13 cellular contexts compared by ENCODE assay signal in genomic region chr3:143595456-143596077, GRCh38.
DNase-seq lines count a peak whose midpoint lies in the region; ATAC-seq and TF ChIP-seq lines count a peak whose summit lies in the region.
"Had no signal": no experiment of that assay in that cellular context is flagged by ENCODE, and none has a peak within 500 bp of the region (broad histone marks: within the 10 kb centered on the region; RNA-seq: fewer than 3 reads in every experiment).

No MANE protein-coding gene starts in this region.

- H3K27ac ChIP-seq in OCI-LY7 (ENCODE audit: low read depth, low read length, poor library complexity, severe bottlenecking), result no peak overlapping the region
- H3K27ac ChIP-seq: dorsolateral prefrontal cortex had no signal

- no peaks in the 10 kb centered on the region for H3K36me3 ChIP-seq in OCI-LY7 (ENCODE audit: insufficient read depth, low read length)

- H3K27me3 Mint-ChIP-seq in endothelial cell (ENCODE audit: unreplicated experiment), result no peaks in the 10 kb centered on the region
- H3K27me3 Mint-ChIP-seq: activated T-helper 17 cell treated with anti-CD3 and anti-CD28 coated beads, Interleukin-2, amount 50 U/mL, for 72 hours had no signal

- H3K79me2 ChIP-seq in OCI-LY7 (ENCODE audit: insufficient read depth, low read depth, low read length), result no peaks in the 10 kb centered on the region

- H2AFZ ChIP-seq in OCI-LY7 (ENCODE audit: low read length), result no peak overlapping the region

- no peak overlapping the region for H3K27ac Mint-ChIP-seq in endothelial cell (ENCODE audit: unreplicated experiment)
- H3K27ac Mint-ChIP-seq: activated T-helper 17 cell treated with anti-CD3 and anti-CD28 coated beads, Interleukin-2, amount 50 U/mL, for 72 hours had no signal

- H3K9me2 ChIP-seq in OCI-LY7 (ENCODE audit: insufficient read depth, low read length), result no peaks in the 10 kb centered on the region

- H4K20me1 ChIP-seq in OCI-LY7 (ENCODE audit: insufficient read depth, low read length), result no peaks in the 10 kb centered on the region

- BruUV-seq in OCI-LY7 (replicated peaks; lab: Mats Ljungman, UMichigan), result no TSS peak

- DNase-seq in OCI-LY7 (ENCODE audit: low spot score) (peak; percentile 14), endothelial cell (ENCODE audit: low spot score) (no peak), NCI-H187 treated with DMSO at 0.1 percent for 48 hours (lab: John Stamatoyannopoulos, UW) (no peak), HT-29 (ENCODE audit: low spot score) (no peak)
- no peak for DNase-seq in central memory CD4-positive, alpha-beta T cell
- DNase-seq: dorsolateral prefrontal cortex, GOT3, NCI-H1436, SW 1271 had no signal

- H3K36me3 Mint-ChIP-seq in endothelial cell (ENCODE audit: low read depth, unreplicated experiment), result no peaks in the 10 kb centered on the region

- no peak overlapping the region for H3K4me3 ChIP-seq in OCI-LY7 (ENCODE audit: low read depth, low read length, poor library complexity, severe bottlenecking)
- H3K4me3 ChIP-seq: dorsolateral prefrontal cortex had no signal

- ATAC-seq in GM18499 (IDR thresholded peaks at IDR 0.05; ENCODE audit: insufficient read depth, unreplicated experiment), result peak; percentile 98
- peak; percentile 98 for ATAC-seq in GM21367 (IDR thresholded peaks at IDR 0.05; ENCODE audit: unreplicated experiment)
- peak; percentile 96 for ATAC-seq in HG03095 (IDR thresholded peaks at IDR 0.05; ENCODE audit: unreplicated experiment)
- ATAC-seq: activated T-helper 17 cell treated with anti-CD3 and anti-CD28 coated beads, Interleukin-2, amount 50 U/mL, for 72 hours had no signal

- H3K4me1 ChIP-seq in OCI-LY7 (ENCODE audit: insufficient read depth, low read length, poor library complexity, severe bottlenecking), result no peaks in the 10 kb centered on the region

- peaks cover 8% of the 10 kb centered on the region for H3K9me3 Mint-ChIP-seq in endothelial cell (ENCODE audit: unreplicated experiment)
- H3K9me3 Mint-ChIP-seq: activated T-helper 17 cell treated with anti-CD3 and anti-CD28 coated beads, Interleukin-2, amount 50 U/mL, for 72 hours had no signal

- H3K4me3 Mint-ChIP-seq in endothelial cell (ENCODE audit: unreplicated experiment), result no peak overlapping the region
- H3K4me3 Mint-ChIP-seq: activated T-helper 17 cell treated with anti-CD3 and anti-CD28 coated beads, Interleukin-2, amount 50 U/mL, for 72 hours had no signal

- no peak overlapping the region for H3K4me2 ChIP-seq in OCI-LY7 (ENCODE audit: low read length)

- peaks cover 8% of the 10 kb centered on the region for H3K4me1 Mint-ChIP-seq in endothelial cell (ENCODE audit: unreplicated experiment)
- H3K4me1 Mint-ChIP-seq: activated T-helper 17 cell treated with anti-CD3 and anti-CD28 coated beads, Interleukin-2, amount 50 U/mL, for 72 hours had no signal

- intact Hi-C loops in OCI-LY7 (cut with micrococcal nuclease; ENCODE audit: unreplicated experiment), result no loop called here

- CTCF ChIA-PET in OCI-LY7 (lab: Charles Lee; ENCODE audit: unreplicated experiment), result no interaction called here

- TF ChIP-seq CTCF in OCI-LY7 (conservative IDR thresholded peaks at IDR 0.05; ENCODE audit: low read length) (no peak), endothelial cell (IDR thresholded peaks at IDR 0.05; ENCODE audit: unreplicated experiment) (no peak)

- no peaks in the 10 kb centered on the region for H3K9me3 ChIP-seq in OCI-LY7 (ENCODE audit: low read length)

- POLR2A ChIA-PET in OCI-LY7 (lab: Charles Lee), result interaction anchor here (0.6 to 1.1 kb wide), 2 partner anchors 114 to 137 kb away, joined by 3 read pairs; no protein-coding TSS in a partner anchor
